1 cellular context compared by ENCODE assay signal in genomic region chr21:42360317-42360716, GRCh38.
TF ChIP-seq lines count a peak whose summit lies in the region.

No MANE protein-coding gene starts in this region.

TF ChIP-seq in HCT116, 20 proteins besides CTCF, POLR2A, EP300 and RAD21 (continued from another document):
- TF ChIP-seq ZBTB33 (IDR thresholded peaks at IDR 0.05; ENCODE audit: extremely low read depth, insufficient replicate concordance, low read length) = no peak
- TF ChIP-seq SIN3A (IDR thresholded peaks at IDR 0.05; ENCODE audit: low read depth) = no peak
- no peak for TF ChIP-seq ZFX (IDR thresholded peaks at IDR 0.05)
- no peak for TF ChIP-seq JUND (IDR thresholded peaks at IDR 0.05)
- TF ChIP-seq SP1 (IDR thresholded peaks at IDR 0.05; ENCODE audit: low read depth) = no peak
- no peak for TF ChIP-seq MAX (IDR thresholded peaks at IDR 0.05)
- no peak for TF ChIP-seq YY1 (IDR thresholded peaks at IDR 0.05; ENCODE audit: extremely low read depth, insufficient replicate concordance, low read depth, low read length)
- no peak for TF ChIP-seq EZH2 (IDR thresholded peaks at IDR 0.05)
